Comparison of ENCODE assay signal across 1 cellular context in genomic region chr5:69234457-69235268, GRCh38.
TF ChIP-seq lines count a peak whose summit lies in the region.

Gene CDK7 (plus strand): TSS chr5:69234886. CDS start chr5:69234976, 90 bp downstream.

TF ChIP-seq in WTC11, 78 proteins besides CTCF, POLR2A, EP300 and RAD21 (continued from another document and continues in another):
- TF ChIP-seq ATF3 (CRISPR knock-in tag; conservative IDR thresholded peaks at IDR 0.05) = no peak
- TF ChIP-seq GABPB1 (CRISPR knock-in tag; IDR thresholded peaks at IDR 0.05) = no peak
- TF ChIP-seq E2F5 (CRISPR knock-in tag; IDR thresholded peaks at IDR 0.05) = 0 out of 2 replicates have a peak, but pooled peaks have one; percentile 45
- TF ChIP-seq ZNF416 (CRISPR knock-in tag; IDR thresholded peaks at IDR 0.05) = no peak
- 0 out of 2 replicates have a peak, but pooled peaks have one; percentile 15 for TF ChIP-seq SMAD3 (CRISPR knock-in tag; IDR thresholded peaks at IDR 0.05; ENCODE audit: borderline replicate concordance)
- no peak for TF ChIP-seq CREM (CRISPR knock-in tag; IDR thresholded peaks at IDR 0.05)
- peak; percentile 62; the same call in 1 of the 2 replicates for TF ChIP-seq MAX (CRISPR knock-in tag; IDR thresholded peaks at IDR 0.05)
- TF ChIP-seq HMGA2 (CRISPR knock-in tag; IDR thresholded peaks at IDR 0.05) = no peak
- TF ChIP-seq E2F1 (CRISPR knock-in tag; IDR thresholded peaks at IDR 0.05) = no peak
- no peak for TF ChIP-seq PREB (CRISPR knock-in tag; IDR thresholded peaks at IDR 0.05; ENCODE audit: borderline replicate concordance)
- peak; percentile 73; the same call in 1 of the 2 replicates for TF ChIP-seq ZNF232 (CRISPR knock-in tag; IDR thresholded peaks at IDR 0.05)
- no peak for TF ChIP-seq NFATC4 (CRISPR knock-in tag; IDR thresholded peaks at IDR 0.05)
- peak; percentile 61; the same call in 1 of the 2 replicates for TF ChIP-seq ARID4B (CRISPR knock-in tag; IDR thresholded peaks at IDR 0.05; ENCODE audit: borderline replicate concordance)
- TF ChIP-seq TCF7 (CRISPR knock-in tag; IDR thresholded peaks at IDR 0.05; ENCODE audit: low read depth) = no peak
- no peak for TF ChIP-seq HMGXB4 (CRISPR knock-in tag; IDR thresholded peaks at IDR 0.05)
- no peak for TF ChIP-seq ELF4 (CRISPR knock-in tag; IDR thresholded peaks at IDR 0.05; ENCODE audit: low read depth)
- no peak for TF ChIP-seq AFF4 (CRISPR knock-in tag; IDR thresholded peaks at IDR 0.05; ENCODE audit: borderline replicate concordance)
- TF ChIP-seq FOXP4 (CRISPR knock-in tag; IDR thresholded peaks at IDR 0.05) = peak; percentile 75
- no peak for TF ChIP-seq NR1H2 (CRISPR knock-in tag; IDR thresholded peaks at IDR 0.05)
- TF ChIP-seq PRDM15 (CRISPR knock-in tag; IDR thresholded peaks at IDR 0.05) = 0 out of 2 replicates have a peak, but pooled peaks have one; percentile 52
- TF ChIP-seq ZNF121 (CRISPR knock-in tag; IDR thresholded peaks at IDR 0.05) = no peak
- no peak for TF ChIP-seq KAT7 (CRISPR knock-in tag; IDR thresholded peaks at IDR 0.05; ENCODE audit: borderline replicate concordance)
- no peak for TF ChIP-seq CBFB (CRISPR knock-in tag; IDR thresholded peaks at IDR 0.05; ENCODE audit: low read depth)
- no peak for TF ChIP-seq PRRX2 (CRISPR knock-in tag; IDR thresholded peaks at IDR 0.05)
- TF ChIP-seq SMAD4 (CRISPR knock-in tag; IDR thresholded peaks at IDR 0.05) = no peak
- no peak for TF ChIP-seq NFE2L1 (CRISPR knock-in tag; IDR thresholded peaks at IDR 0.05)
- no peak for TF ChIP-seq IRF2 (CRISPR knock-in tag; IDR thresholded peaks at IDR 0.05; ENCODE audit: borderline replicate concordance, low read depth)
- TF ChIP-seq ZNF219 (CRISPR knock-in tag; IDR thresholded peaks at IDR 0.05; ENCODE audit: borderline replicate concordance) = no peak
- no peak for TF ChIP-seq ERG (CRISPR knock-in tag; IDR thresholded peaks at IDR 0.05)
- no peak; the same call in 1 of the 2 replicates for TF ChIP-seq FOXP1 (CRISPR knock-in tag; IDR thresholded peaks at IDR 0.05; ENCODE audit: borderline replicate concordance)
- peak; percentile 84 for TF ChIP-seq SP1 (CRISPR knock-in tag; conservative IDR thresholded peaks at IDR 0.05)
- TF ChIP-seq EMX1 (CRISPR knock-in tag; IDR thresholded peaks at IDR 0.05) = no peak
- TF ChIP-seq ZBTB21 (CRISPR knock-in tag; IDR thresholded peaks at IDR 0.05; ENCODE audit: borderline replicate concordance) = no peak
- no peak for TF ChIP-seq OVOL2 (CRISPR knock-in tag; IDR thresholded peaks at IDR 0.05; ENCODE audit: borderline replicate concordance)
- TF ChIP-seq TEAD1 (CRISPR knock-in tag; IDR thresholded peaks at IDR 0.05) = peak; percentile 47; the same call in 1 of the 2 replicates
